8 cellular contexts compared by ENCODE assay signal in genomic region chr20:59938696-59939051, GRCh38. TPM values are rescaled to one million over a fixed set of nuclear protein-coding genes. Genes with fewer than 3 reads are reported as not detected.
DNase-seq lines count a peak whose midpoint lies in the region; ATAC-seq and TF ChIP-seq lines count a peak whose summit lies in the region.

No MANE protein-coding gene starts in this region.

- no peak for TF ChIP-seq CTCF in left ventricle myocardium inferior (IDR thresholded peaks at IDR 0.05; ENCODE audit: borderline replicate concordance)

- H3K27ac ChIP-seq in left ventricle myocardium inferior (replicated peaks) = peak overlapping the region; percentile 100
- no peak overlapping the region for H3K27ac ChIP-seq in subcutaneous abdominal adipose tissue (ENCODE audit: low read depth, low read length)

- no peaks in the 10 kb centered on the region for H3K9me3 Mint-ChIP-seq in T-helper 2 cell treated with Interferon-gamma antibody and Interleukin-4, amounts not matched to agents 5 μg/mL and 100 μg/mL, for 36 hours
- no peaks in the 10 kb centered on the region for H3K9me3 Mint-ChIP-seq in activated CD8-positive, alpha-beta T cell treated with anti-CD3 and anti-CD28 coated beads, Interleukin-2, amount 10 ng/mL, durations not matched to agents 7 days and 5 days (ENCODE audit: insufficient read depth)

- H3K36me3 ChIP-seq in left ventricle myocardium inferior (peaks cover 17% of the 10 kb centered on the region), subcutaneous abdominal adipose tissue (ENCODE audit: control insufficient read depth in 5 of 5, insufficient read depth in 5 of 5, low read length in 5 of 5) (peaks cover 1 to 11% (median 6%) of the 10 kb centered on the region in 5 donors)

- no peaks in the 10 kb centered on the region for H3K27me3 Mint-ChIP-seq in T-helper 2 cell treated with Interferon-gamma antibody and Interleukin-4, amounts not matched to agents 5 μg/mL and 100 μg/mL, for 36 hours (ENCODE audit: low read depth)
- no peaks in the 10 kb centered on the region for H3K27me3 Mint-ChIP-seq in activated CD8-positive, alpha-beta T cell treated with anti-CD3 and anti-CD28 coated beads, Interleukin-2, amount 10 ng/mL, durations not matched to agents 7 days and 5 days (ENCODE audit: low read depth)

- peak overlapping the region; percentile 72 for H3K27ac Mint-ChIP-seq in T-helper 2 cell treated with Interferon-gamma antibody and Interleukin-4, amounts not matched to agents 5 μg/mL and 100 μg/mL, for 36 hours
- H3K27ac Mint-ChIP-seq in activated CD8-positive, alpha-beta T cell treated with anti-CD3 and anti-CD28 coated beads, Interleukin-2, amount 10 ng/mL, durations not matched to agents 7 days and 5 days = peak overlapping the region; percentile 81

- peak overlapping the region; percentile 88 for H3K4me3 Mint-ChIP-seq in T-helper 2 cell treated with Interferon-gamma antibody and Interleukin-4, amounts not matched to agents 5 μg/mL and 100 μg/mL, for 36 hours
- peak overlapping the region; percentile 78 for H3K4me3 Mint-ChIP-seq in activated CD8-positive, alpha-beta T cell treated with anti-CD3 and anti-CD28 coated beads, Interleukin-2, amount 10 ng/mL, durations not matched to agents 7 days and 5 days

- H3K9ac ChIP-seq in subcutaneous abdominal adipose tissue (ENCODE audit: low read length in 5 of 5) = no peak overlapping the region

- CTCF ChIA-PET in activated CD8-positive, alpha-beta T cell treated with anti-CD3 and anti-CD28 coated beads, Interleukin-2, amount 10 ng/mL, durations not matched to agents 7 days and 5 days (lab: Charles Lee) = interaction anchor here (3.8 kb wide), 1 partner anchor 11 kb away, joined by 32 read pairs; no protein-coding TSS in a partner anchor

- H3K9me3 ChIP-seq in left ventricle myocardium inferior (replicated peaks) (no peaks in the 10 kb centered on the region), subcutaneous abdominal adipose tissue (ENCODE audit: control insufficient read depth in 5 of 5, low read length in 5 of 5) (no peaks in the 10 kb centered on the region)

- H3K4me1 Mint-ChIP-seq in T-helper 2 cell treated with Interferon-gamma antibody and Interleukin-4, amounts not matched to agents 5 μg/mL and 100 μg/mL, for 36 hours (ENCODE audit: low read depth) = peaks cover 36% of the 10 kb centered on the region
- H3K4me1 Mint-ChIP-seq in activated CD8-positive, alpha-beta T cell treated with anti-CD3 and anti-CD28 coated beads, Interleukin-2, amount 10 ng/mL, durations not matched to agents 7 days and 5 days (ENCODE audit: low read depth) = peaks cover 36% of the 10 kb centered on the region

- H3K36me3 Mint-ChIP-seq in T-helper 2 cell treated with Interferon-gamma antibody and Interleukin-4, amounts not matched to agents 5 μg/mL and 100 μg/mL, for 36 hours (ENCODE audit: low read depth) = peaks cover 26% of the 10 kb centered on the region
- peaks cover 17% of the 10 kb centered on the region for H3K36me3 Mint-ChIP-seq in activated CD8-positive, alpha-beta T cell treated with anti-CD3 and anti-CD28 coated beads, Interleukin-2, amount 10 ng/mL, durations not matched to agents 7 days and 5 days (ENCODE audit: low read depth)

- H3K4me1 ChIP-seq in left ventricle myocardium inferior (peaks cover 77% of the 10 kb centered on the region), subcutaneous abdominal adipose tissue (ENCODE audit: control insufficient read depth in 5 of 5, insufficient read depth in 5 of 5, low read length in 5 of 5) (peaks cover 15 to 64% (median 53%) of the 10 kb centered on the region in 5 donors)

- POLR2A ChIA-PET in activated CD8-positive, alpha-beta T cell treated with anti-CD3 and anti-CD28 coated beads, Interleukin-2, amount 10 ng/mL, durations not matched to agents 7 days and 5 days (lab: Charles Lee) = no interaction called here

- no peak for DNase-seq in T-helper 2 cell treated with Interferon-gamma antibody and Interleukin-4, amounts not matched to agents 5 μg/mL and 100 μg/mL, for 36 hours (ENCODE audit: low spot score)
- DNase-seq in T-helper 2 cell = no peak
- no peak for DNase-seq in activated CD8-positive, alpha-beta T cell treated with anti-CD3 and anti-CD28 coated beads, Interleukin-2, amount 10 ng/mL, durations not matched to agents 7 days and 5 days
- no peak for DNase-seq in left ventricle myocardium inferior
- DNase-seq in ureter (ENCODE audit: low spot score) = no peak
- DNase-seq in NCI-H526 treated with DMSO at 0.1 percent for 48 hours (lab: John Stamatoyannopoulos, UW) = no peak

- peak overlapping the region; percentile 85 for H3K4me3 ChIP-seq in left ventricle myocardium inferior
- H3K4me3 ChIP-seq in subcutaneous abdominal adipose tissue (ENCODE audit: low read depth in 1 of 5, low read length in 5 of 5) = peak overlapping the region; percentile 17 to 96 (median 92)

- intact Hi-C loops in left ventricle myocardium inferior (cut with micrococcal nuclease) = no loop called here

- H3K27me3 ChIP-seq in left ventricle myocardium inferior (ENCODE audit: low read depth) (no peaks in the 10 kb centered on the region), subcutaneous abdominal adipose tissue (ENCODE audit: control insufficient read depth in 5 of 5, insufficient read depth in 4 of 5, low read length in 5 of 5) (no peaks in the 10 kb centered on the region)

- ATAC-seq in activated CD8-positive, alpha-beta T cell treated with anti-CD3 and anti-CD28 coated beads, Interleukin-2, amount 10 ng/mL, durations not matched to agents 7 days and 5 days = no peak
- ATAC-seq in HG03457 (IDR thresholded peaks at IDR 0.05; ENCODE audit: unreplicated experiment) = no peak

RNA-seq across cellular contexts. Expression of gene PPP1R3D, which starts 1.4 kb away (rescaled TPM):
- 1 to 10 TPM; 6.7 TPM for total RNA-seq in activated CD8-positive, alpha-beta T cell treated with anti-CD3 and anti-CD28 coated beads, Interleukin-2, amount 10 ng/mL, durations not matched to agents 7 days and 5 days
- total RNA-seq in left ventricle myocardium inferior (11.4 TPM), ureter (9.2 TPM)

RNA-seq across cellular contexts. Expression of gene FAM217B, which starts 1.5 kb away (rescaled TPM):
- total RNA-seq in activated CD8-positive, alpha-beta T cell treated with anti-CD3 and anti-CD28 coated beads, Interleukin-2, amount 10 ng/mL, durations not matched to agents 7 days and 5 days = 10 to 100 TPM; 27.0 to 32.5 TPM
- 37.4 TPM for total RNA-seq in left ventricle myocardium inferior
- 19.7 TPM for total RNA-seq in ureter

RNA-seq across cellular contexts. Expression of gene SYCP2, which starts 5.2 kb away (rescaled TPM):
- 1 to 10 TPM; 6.5 to 6.6 TPM for total RNA-seq in activated CD8-positive, alpha-beta T cell treated with anti-CD3 and anti-CD28 coated beads, Interleukin-2, amount 10 ng/mL, durations not matched to agents 7 days and 5 days
- total RNA-seq in left ventricle myocardium inferior (1.0 TPM), ureter (3.2 TPM)

RNA-seq across cellular contexts. Expression of gene CDH26, which starts 19.5 kb away (rescaled TPM):
- under 1 TPM; 0.26 to 0.34 TPM for total RNA-seq in activated CD8-positive, alpha-beta T cell treated with anti-CD3 and anti-CD28 coated beads, Interleukin-2, amount 10 ng/mL, durations not matched to agents 7 days and 5 days
- total RNA-seq in left ventricle myocardium inferior (1.3 TPM), ureter (31.0 TPM)
